In genomic region chr7:37920619-37921339, GRCh38 we compare ENCODE assay signal across 8 cellular contexts. TPM values are rescaled to one million over a fixed set of nuclear protein-coding genes. Genes with fewer than 3 reads are reported as not detected.
DNase-seq lines count a peak whose midpoint lies in the region; ATAC-seq and TF ChIP-seq lines count a peak whose summit lies in the region.

EPDR1 (plus strand) TSS chr7:37920640; CDS start chr7:37920940, 300 bp downstream.

- intact Hi-C loops in lower lobe of right lung (cut with DNase I) (no loop called here), stomach (cut with DNase I; ENCODE audit: low total_unique reads) (no loop called here)

- H3K9me3 Mint-ChIP-seq in IgD-negative memory B cell = peaks cover 2 to 5% (median 5%) of the 10 kb centered on the region in 3 donors

- ATAC-seq in GM21381 (IDR thresholded peaks at IDR 0.05; ENCODE audit: unreplicated experiment) (peak; percentile 46), lower lobe of right lung (peak; percentile 83 to 85), GM18520 (IDR thresholded peaks at IDR 0.05; ENCODE audit: unreplicated experiment) (no peak)

- H3K9me3 ChIP-seq in SK-N-MC (ENCODE audit: low read depth, low read length) = peaks cover 8% of the 10 kb centered on the region; the same call in 1 of the 2 replicates
- H3K9me3 ChIP-seq in duodenal mucosa (ENCODE audit: control insufficient read depth in 1 of 2, low read length in 2 of 2) = peaks cover 0 to 9% of the 10 kb centered on the region in 2 donors
- H3K9me3 ChIP-seq in lower lobe of right lung = no peaks in the 10 kb centered on the region
- H3K9me3 ChIP-seq in stomach = peaks cover 6 to 10% (median 7%) of the 10 kb centered on the region in 4 donors

- H3K9ac ChIP-seq in SK-N-MC (ENCODE audit: insufficient read length) = peak within 1 kb of the TSS; percentile 86
- peak within 1 kb of the TSS; percentile 67 to 71 for H3K9ac ChIP-seq in duodenal mucosa (ENCODE audit: low read depth in 1 of 2, low read length in 2 of 2)

- no peak for TF ChIP-seq POLR2A in stomach (IDR thresholded peaks at IDR 0.05)

- H3K27ac Mint-ChIP-seq in IgD-negative memory B cell = no peak within 1 kb of the TSS

- H3K27me3 ChIP-seq in duodenal mucosa (ENCODE audit: control insufficient read depth in 1 of 2, insufficient read depth in 2 of 2, low read length in 2 of 2) = peaks cover 6 to 9% of the 10 kb centered on the region in 2 donors
- H3K27me3 ChIP-seq in lower lobe of right lung (ENCODE audit: low read depth) = peaks cover 11% of the 10 kb centered on the region
- peaks cover 0 to 55% (median 19%) of the 10 kb centered on the region in 3 donors for H3K27me3 ChIP-seq in stomach

- no peak for TF ChIP-seq EP300 in stomach (IDR thresholded peaks at IDR 0.05)

- peaks cover 5 to 19% (median 5%) of the 10 kb centered on the region in 3 donors for H3K4me1 Mint-ChIP-seq in IgD-negative memory B cell

- H3K4me3 Mint-ChIP-seq in IgD-negative memory B cell = peak within 1 kb of the TSS; percentile 71 to 91 (median 82)

- WGBS in stomach, 5 donors = 0 to 4% (median 2%) methylated on average over 1 to 62 of the region's 62 CpGs

- no peaks in the 10 kb centered on the region for H3K36me3 Mint-ChIP-seq in IgD-negative memory B cell

- H3K4me1 ChIP-seq in duodenal mucosa (ENCODE audit: control insufficient read depth in 1 of 2, insufficient read depth in 2 of 2, low read length in 2 of 2) = peaks cover 8 to 16% of the 10 kb centered on the region in 2 donors
- peaks cover 30% of the 10 kb centered on the region for H3K4me1 ChIP-seq in lower lobe of right lung
- H3K4me1 ChIP-seq in stomach = peaks cover 0 to 38% (median 29%) of the 10 kb centered on the region in 4 donors

- H3K4me3 ChIP-seq in SK-N-MC (peak within 1 kb of the TSS; percentile 96), duodenal mucosa (ENCODE audit: low read depth in 1 of 2, low read length in 2 of 2) (peak within 1 kb of the TSS; percentile 78 to 84), lower lobe of right lung (peak within 1 kb of the TSS; percentile 78), stomach (peak within 1 kb of the TSS; percentile 54 to 76 (median 64))

- H3K36me3 ChIP-seq in SK-N-MC (ENCODE audit: insufficient read depth, low read length) = peaks cover 32% of the 10 kb centered on the region
- H3K36me3 ChIP-seq in duodenal mucosa (ENCODE audit: control insufficient read depth in 1 of 2, insufficient read depth in 2 of 2, low read length in 2 of 2) = no peaks in the 10 kb centered on the region
- no peaks in the 10 kb centered on the region for H3K36me3 ChIP-seq in lower lobe of right lung
- H3K36me3 ChIP-seq in stomach = no peaks in the 10 kb centered on the region

- DNase-seq in ELF-1 (ENCODE audit: low read depth, low spot score) = peak; percentile 65
- DNase-seq in SK-N-MC (ENCODE audit: low read depth, low spot score) = no peak
- peak; percentile 83 for DNase-seq in lower lobe of right lung
- no peak for DNase-seq in stomach

- peaks cover 44% of the 10 kb centered on the region for H3K27me3 Mint-ChIP-seq in IgD-negative memory B cell

- TF ChIP-seq CTCF in lower lobe of right lung (IDR thresholded peaks at IDR 0.05) (peak; percentile 43), stomach (IDR thresholded peaks at IDR 0.05) (peak in 1 of 7 experiments; percentile 17)

- H3K27ac ChIP-seq in SK-N-MC (peak within 1 kb of the TSS; percentile 48; the same call in 1 of the 2 replicates), duodenal mucosa (ENCODE audit: low read depth, low read length) (peak within 1 kb of the TSS; percentile 74), lower lobe of right lung (peak within 1 kb of the TSS; percentile 92), stomach (peak within 1 kb of the TSS; percentile 23 to 82 (median 74))

RNA-seq across cellular contexts. Expression of gene EPDR1, which starts in this region (rescaled TPM):
- polyA plus RNA-seq in IgD-negative memory B cell (0.63 TPM), stomach (1 to 10 TPM; 1.4 to 2.6 (median 1.5) TPM)
- total RNA-seq in lower lobe of right lung (66.0 TPM), stomach (10 to 100 TPM in 1 of 5 donors, 1 to 10 TPM in 3, not detected in 1; 1.2 to 11.7 (median 6.1) TPM)

Comparison
In these comparisons a context has a peak if more than half of its experiments do, and no peak if none do; other contexts are left out.
1. DNase-seq: peak in ELF-1 (single experiment) and lower lobe of right lung (single experiment); none in SK-N-MC (single experiment) and stomach (single experiment).
2. Peak in every context shown above with its lines, with median percentiles within 50 percentile points of each other: H3K27ac ChIP-seq and H3K4me3 ChIP-seq.